ENCODE assay signal across 8 cellular contexts in the genomic region with DNA sequence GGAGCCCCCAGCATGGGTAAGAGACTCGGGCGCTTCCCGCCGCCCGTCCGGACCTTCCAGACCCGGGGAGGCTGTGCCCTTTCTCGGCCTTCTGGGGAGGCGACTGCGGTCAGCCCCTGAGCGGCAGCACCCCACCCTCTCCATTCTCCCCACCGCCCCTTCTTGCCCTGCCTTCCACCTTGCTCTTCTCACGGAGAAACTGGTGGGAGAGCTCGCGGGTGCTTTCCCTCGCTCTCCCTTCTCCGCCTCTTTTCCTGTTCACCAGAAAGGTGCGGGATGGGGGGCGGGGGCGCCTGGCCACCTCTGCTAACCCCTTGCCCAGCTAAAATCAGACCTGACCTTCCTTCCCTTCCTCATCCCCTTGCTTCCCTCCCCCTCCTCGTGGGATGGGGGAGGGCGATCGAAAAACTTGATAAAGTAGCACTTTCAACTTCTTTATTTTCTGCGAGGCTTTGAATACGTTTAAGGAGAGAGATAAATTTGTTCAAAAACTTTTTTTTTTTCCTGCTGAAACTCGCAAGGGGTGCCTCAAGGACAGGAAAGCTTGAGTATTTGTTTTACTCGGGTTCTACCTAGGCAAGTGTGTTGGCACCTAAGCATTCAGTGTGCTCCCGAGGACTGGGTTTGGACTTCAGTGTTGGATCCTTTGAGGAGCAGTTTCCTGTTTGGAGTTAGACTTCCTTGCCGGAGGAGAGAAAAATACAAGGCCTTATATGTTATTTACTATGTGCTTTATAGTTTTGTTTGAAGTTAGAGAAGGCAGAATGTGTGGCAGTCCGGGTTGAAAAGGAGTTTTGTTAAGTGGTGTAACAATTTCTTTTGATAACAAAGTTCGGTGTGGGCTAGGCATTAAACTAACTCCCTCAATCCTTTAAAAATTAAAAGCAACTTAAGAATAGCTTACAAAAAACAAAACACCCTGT. TPM values are rescaled to one million over a fixed set of nuclear protein-coding genes. Genes with fewer than 3 reads are reported as not detected.
DNase-seq lines count a peak whose midpoint lies in the region; ATAC-seq and TF ChIP-seq lines count a peak whose summit lies in the region.

No MANE protein-coding gene starts in this region.

- H3K4me1 ChIP-seq in duodenal mucosa (ENCODE audit: control insufficient read depth in 1 of 2, insufficient read depth in 2 of 2, low read length in 2 of 2), result peaks cover 21 to 26% of the 10 kb centered on the region in 2 donors

- H3K27ac Mint-ChIP-seq in type B pancreatic cell, result peak overlapping the region; percentile 99

- peak; percentile 16 for DNase-seq in Ammon's horn (ENCODE audit: low spot score)
- peak; percentile 28 for DNase-seq in RPMI8226
- DNase-seq in medulla oblongata (ENCODE audit: extremely low spot score), result peak; percentile 55
- no peak for DNase-seq in type B pancreatic cell (ENCODE audit: extremely low spot score, unreplicated experiment)
- no peak for DNase-seq in COR-L47 (lab: John Stamatoyannopoulos, UW)

- no peaks in the 10 kb centered on the region for H3K27me3 ChIP-seq in duodenal mucosa (ENCODE audit: control insufficient read depth in 1 of 2, insufficient read depth in 2 of 2, low read length in 2 of 2)

- H3K9me3 ChIP-seq in duodenal mucosa (ENCODE audit: control insufficient read depth in 1 of 2, low read length in 2 of 2), result no peaks in the 10 kb centered on the region

- no peaks in the 10 kb centered on the region for H3K9me3 Mint-ChIP-seq in type B pancreatic cell

- H3K36me3 Mint-ChIP-seq in type B pancreatic cell, result no peaks in the 10 kb centered on the region

- H3K36me3 ChIP-seq in duodenal mucosa (ENCODE audit: control insufficient read depth in 1 of 2, insufficient read depth in 2 of 2, low read length in 2 of 2), result no peaks in the 10 kb centered on the region

- ATAC-seq in GM18519 (IDR thresholded peaks at IDR 0.05; ENCODE audit: low FRiP score, unreplicated experiment) (peak; percentile 7), HG03135 (IDR thresholded peaks at IDR 0.05; ENCODE audit: unreplicated experiment) (peak; percentile 30)

- H3K27me3 Mint-ChIP-seq in type B pancreatic cell, result no peaks in the 10 kb centered on the region

- peak overlapping the region; percentile 75 to 93 for H3K4me3 ChIP-seq in duodenal mucosa (ENCODE audit: low read depth in 1 of 2, low read length in 2 of 2)

- peak overlapping the region; percentile 98 for H3K4me3 Mint-ChIP-seq in type B pancreatic cell

- peak overlapping the region; percentile 97 for H3K27ac ChIP-seq in duodenal mucosa (ENCODE audit: low read depth, low read length)

- peak overlapping the region; percentile 84 to 96 for H3K9ac ChIP-seq in duodenal mucosa (ENCODE audit: low read depth in 1 of 2, low read length in 2 of 2)

- H3K4me1 Mint-ChIP-seq in type B pancreatic cell (ENCODE audit: unreplicated experiment), result peaks cover 27% of the 10 kb centered on the region

- no peak for TF ChIP-seq CTCF in type B pancreatic cell (conservative IDR thresholded peaks at IDR 0.05)

RNA-seq across cellular contexts. Expression of a gene that starts 0.9 kb away (rescaled TPM):
- total RNA-seq in type B pancreatic cell (ENCODE audit: low replicate concordance), result 29.5 and 49.1 TPM in 2 replicates

Comparison
In these comparisons a context has a peak if more than half of its experiments do, and no peak if none do; other contexts are left out.
1. DNase-seq: peak in Ammon's horn (single experiment), RPMI8226 (single experiment) and medulla oblongata (single experiment); none in type B pancreatic cell (single experiment) and COR-L47 (single experiment).